In the genomic region with DNA sequence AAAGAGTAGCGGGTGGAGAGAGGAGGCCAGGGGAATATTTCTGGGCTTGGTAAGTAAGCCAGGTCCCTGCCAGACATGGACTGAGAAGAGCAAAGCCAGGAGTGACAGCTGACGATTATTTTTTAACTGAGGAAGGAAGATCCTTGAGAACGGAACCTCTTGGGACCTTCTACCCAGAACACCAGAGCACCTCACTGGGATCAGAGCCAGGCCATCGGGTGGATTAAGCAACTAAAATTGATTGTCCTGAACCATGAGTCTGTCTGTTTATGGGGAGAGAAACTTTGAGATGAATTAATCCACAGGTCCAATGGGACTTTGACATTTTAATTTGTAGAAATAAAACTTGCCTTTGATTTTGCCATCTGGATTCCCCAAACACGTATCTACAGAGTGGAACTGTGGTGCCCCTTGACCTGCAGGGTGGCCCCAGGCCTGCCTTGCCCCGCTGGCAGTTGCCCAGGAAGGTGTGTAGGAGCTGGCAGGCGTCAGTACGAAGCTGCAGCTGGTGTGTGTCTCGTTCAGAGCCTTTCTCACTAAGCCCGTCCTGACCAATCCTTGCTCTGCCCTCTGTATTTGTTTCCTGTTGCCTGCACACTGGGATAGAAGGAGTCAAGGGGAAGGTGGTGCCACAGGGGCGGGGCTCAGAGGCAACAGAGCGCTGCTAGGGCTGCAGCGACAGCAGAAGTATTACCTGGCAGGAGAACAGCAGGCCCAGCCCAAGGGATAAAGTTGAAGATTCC, we compare ENCODE assay signal across 10 cellular contexts. TPM values are rescaled to one million over a fixed set of nuclear protein-coding genes. Genes with fewer than 3 reads are reported as not detected.
DNase-seq lines count a peak whose midpoint lies in the region; ATAC-seq and TF ChIP-seq lines count a peak whose summit lies in the region.
"Had no signal": no experiment of that assay in that cellular context is flagged by ENCODE, and none has a peak within 500 bp of the region (broad histone marks: within the 10 kb centered on the region; RNA-seq: fewer than 3 reads in every experiment).

No MANE protein-coding gene starts in this region.

- in situ Hi-C loops in HAP-1 (cut with MboI; ENCODE audit: low sequenced_read_pairs) = no loop called here

- no peaks in the 10 kb centered on the region for H3K36me3 ChIP-seq in upper lobe of right lung
- no peaks in the 10 kb centered on the region for H3K36me3 ChIP-seq in HAP-1 (replicated peaks)

- no peak for TF ChIP-seq CTCF in upper lobe of right lung (IDR thresholded peaks at IDR 0.05)

- no peaks in the 10 kb centered on the region for H3K9me3 ChIP-seq in upper lobe of right lung
- no peaks in the 10 kb centered on the region for H3K9me3 ChIP-seq in HAP-1

- H3K4me3 ChIP-seq in upper lobe of right lung (no peak overlapping the region), HAP-1 (no peak overlapping the region)
- H3K4me3 ChIP-seq: SK-N-MC had no signal

- intact Hi-C loops in upper lobe of right lung (cut with DNase I) = no loop called here

- no peaks in the 10 kb centered on the region for H3K9me3 Mint-ChIP-seq in activated naive CD4-positive, alpha-beta T cell treated with anti-CD3 and anti-CD28 coated beads, Interleukin-2, amount 50 U/mL, for 72 hours
- H3K9me3 Mint-ChIP-seq: mesothelial cell of epicardium had no signal

- no peaks in the 10 kb centered on the region for H3K36me3 Mint-ChIP-seq in activated naive CD4-positive, alpha-beta T cell treated with anti-CD3 and anti-CD28 coated beads, Interleukin-2, amount 50 U/mL, for 72 hours
- H3K36me3 Mint-ChIP-seq: mesothelial cell of epicardium had no signal

- H3K27ac ChIP-seq in upper lobe of right lung = peak overlapping the region; percentile 49
- H3K27ac ChIP-seq: SK-N-MC had no signal

- H3K27me3 ChIP-seq in upper lobe of right lung (no peaks in the 10 kb centered on the region), HAP-1 (ENCODE audit: low read depth) (no peaks in the 10 kb centered on the region)

- ATAC-seq in activated naive CD4-positive, alpha-beta T cell treated with anti-CD3 and anti-CD28 coated beads, Interleukin-2, amount 50 U/mL, for 72 hours = no peak
- peak; percentile 94 for ATAC-seq in upper lobe of right lung
- no peak for ATAC-seq in SK-N-SH treated with all-trans-retinoic acid at 6 μM for 48 hours

- H3K4me1 ChIP-seq in upper lobe of right lung (no peaks in the 10 kb centered on the region), HAP-1 (no peaks in the 10 kb centered on the region)

- no peak for DNase-seq in activated naive CD4-positive, alpha-beta T cell treated with anti-CD3 and anti-CD28 coated beads, Interleukin-2, amount 50 U/mL, for 72 hours (ENCODE audit: low spot score in 2 of 2)
- DNase-seq in activated naive CD4-positive, alpha-beta T cell treated with Interleukin-2 at 50 U/mL for 16 hours = no peak
- DNase-seq in SHP77 (lab: John Stamatoyannopoulos, UW) (peak; percentile 83 to 94), iris pigment epithelial cell (ENCODE audit: low read depth) (peak; percentile 24), upper lobe of right lung (peak; percentile 86), HAP-1 (ENCODE audit: low spot score in 2 of 2) (no peak)
- DNase-seq in activated CD4-positive, alpha-beta T cell treated with anti-CD3 and anti-CD28 coated beads, Interleukin-2, amount 50 U/mL, for 48 hours = no peak

- H3K27ac Mint-ChIP-seq in activated naive CD4-positive, alpha-beta T cell treated with anti-CD3 and anti-CD28 coated beads, Interleukin-2, amount 50 U/mL, for 72 hours = peak overlapping the region; percentile 12 to 45
- H3K27ac Mint-ChIP-seq: mesothelial cell of epicardium had no signal

TF ChIP-seq in SK-N-SH treated with all-trans-retinoic acid at 6 μM for 48 hours, 23 proteins besides CTCF, POLR2A, EP300 and RAD21:
- TF ChIP-seq ZC3H10 (CRISPR knock-in tag; IDR thresholded peaks at IDR 0.05) (no peak), TOX (CRISPR knock-in tag; IDR thresholded peaks at IDR 0.05; ENCODE audit: borderline replicate concordance) (no peak), BACH2 (CRISPR knock-in tag; IDR thresholded peaks at IDR 0.05; ENCODE audit: borderline replicate concordance) (no peak), GLIS3 (CRISPR knock-in tag; IDR thresholded peaks at IDR 0.05) (no peak), ISL1 (CRISPR knock-in tag; IDR thresholded peaks at IDR 0.05) (no peak)
TF ChIP-seq in SK-N-SH treated with all-trans-retinoic acid at 6 μM for 48 hours: peak in this region for 0.

RNA-seq across cellular contexts. Expression of a gene that starts 5.0 kb away (rescaled TPM):
- under 1 TPM in 1 of 2 donors, not detected in 1; 0.18 TPM for total RNA-seq in activated naive CD4-positive, alpha-beta T cell treated with anti-CD3 and anti-CD28 coated beads, Interleukin-2, amount 50 U/mL, for 72 hours
- not detected for total RNA-seq in upper lobe of right lung
- total RNA-seq: mesothelial cell of epicardium had no signal

RNA-seq across cellular contexts. Expression of a gene that starts 32.5 kb away (rescaled TPM):
- total RNA-seq in activated naive CD4-positive, alpha-beta T cell treated with anti-CD3 and anti-CD28 coated beads, Interleukin-2, amount 50 U/mL, for 72 hours = 1 to 10 TPM; 1.2 to 2.8 TPM
- 1.9 TPM for total RNA-seq in upper lobe of right lung

RNA-seq across cellular contexts. Expression of a gene that starts 40.8 kb away (rescaled TPM):
- total RNA-seq in activated naive CD4-positive, alpha-beta T cell treated with anti-CD3 and anti-CD28 coated beads, Interleukin-2, amount 50 U/mL, for 72 hours = under 1 TPM in 1 of 2 donors, not detected in 1; 0.21 TPM
- total RNA-seq in upper lobe of right lung = 34.6 TPM
- total RNA-seq: mesothelial cell of epicardium had no signal

RNA-seq across cellular contexts. Expression of a gene that starts 57.8 kb away (rescaled TPM):
- 100 to 1,000 TPM; 391 to 559 TPM for total RNA-seq in activated naive CD4-positive, alpha-beta T cell treated with anti-CD3 and anti-CD28 coated beads, Interleukin-2, amount 50 U/mL, for 72 hours
- total RNA-seq in upper lobe of right lung = 435 TPM

Comparison
In these comparisons a context has a peak if more than half of its experiments do, and no peak if none do; other contexts are left out.
1. DNase-seq: peak in SHP77 (2 of 2), iris pigment epithelial cell (single experiment) and upper lobe of right lung (single experiment); none in activated naive CD4-positive, alpha-beta T cell treated with anti-CD3 and anti-CD28 coated beads, Interleukin-2, amount 50 U/mL, for 72 hours (0 of 2), activated naive CD4-positive, alpha-beta T cell treated with Interleukin-2 at 50 U/mL for 16 hours (single experiment), HAP-1 (0 of 2) and activated CD4-positive, alpha-beta T cell treated with anti-CD3 and anti-CD28 coated beads, Interleukin-2, amount 50 U/mL, for 48 hours (0 of 2).
2. RNA of a gene that starts 40.8 kb away (total RNA-seq): 34.6 TPM in upper lobe of right lung (single experiment); 0.21 TPM in activated naive CD4-positive, alpha-beta T cell treated with anti-CD3 and anti-CD28 coated beads, Interleukin-2, amount 50 U/mL, for 72 hours; every median in the first group is over 10 times any median in the second.